ENCODE assay signal across 1 cellular context in the genomic region with DNA sequence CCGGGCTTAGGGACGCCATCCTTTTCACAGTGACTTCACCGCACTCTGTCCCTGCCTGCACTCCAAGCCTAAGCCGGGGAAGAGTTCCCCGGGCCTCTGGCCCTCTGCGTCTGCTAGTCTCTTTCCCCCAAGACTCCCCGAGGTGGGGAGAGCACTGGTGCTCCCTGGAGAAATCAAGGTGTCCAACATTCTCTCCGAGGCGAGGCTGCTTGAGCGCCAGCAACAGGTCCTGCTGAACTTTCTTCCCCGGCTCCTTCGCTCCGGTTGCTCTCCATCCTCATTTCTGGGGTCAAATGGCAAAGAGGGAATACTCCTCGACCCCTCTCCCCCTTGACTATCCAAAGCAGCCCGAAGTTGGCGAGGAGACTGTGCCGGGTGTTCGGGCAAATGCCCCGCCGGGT.
TF ChIP-seq lines count a peak whose summit lies in the region.

No MANE protein-coding gene starts in this region.

TF ChIP-seq in endothelial cell of umbilical vein, 7 proteins besides CTCF, POLR2A, EP300 and RAD21:
- TF ChIP-seq, protein P1, sequence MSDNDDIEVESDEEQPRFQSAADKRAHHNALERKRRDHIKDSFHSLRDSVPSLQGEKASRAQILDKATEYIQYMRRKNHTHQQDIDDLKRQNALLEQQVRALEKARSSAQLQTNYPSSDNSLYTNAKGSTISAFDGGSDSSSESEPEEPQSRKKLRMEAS (IDR thresholded peaks at IDR 0.05; ENCODE audit: insufficient read depth, insufficient read length): no peak
- TF ChIP-seq POLR2AphosphoS5 (IDR thresholded peaks at IDR 0.05; ENCODE audit: insufficient read depth, low read depth, low read length) (no peak), MYC (IDR thresholded peaks at IDR 0.05; ENCODE audit: low read depth, low read length) (no peak), FOS (IDR thresholded peaks at IDR 0.05; ENCODE audit: borderline replicate concordance, insufficient read depth, low read length) (no peak), EZH2 (IDR thresholded peaks at IDR 0.05; ENCODE audit: borderline replicate concordance, low read depth, low read length, severe bottlenecking) (no peak), JUN (IDR thresholded peaks at IDR 0.05; ENCODE audit: borderline replicate concordance, insufficient read depth, insufficient read length, low read depth) (no peak), GATA2 (IDR thresholded peaks at IDR 0.05; ENCODE audit: insufficient read depth, insufficient read length, low read depth, low read length) (no peak)
